ENCODE assay signal across 32 cellular contexts in genomic region chr6:45364466-45364865, GRCh38.
"Had no signal": no experiment of that assay in that cellular context is flagged by ENCODE, and none has a peak within 500 bp of the region (broad histone marks: within the 10 kb centered on the region; RNA-seq: fewer than 3 reads in every experiment).

No MANE protein-coding gene starts in this region.

- H3K4me2 ChIP-seq: smooth muscle cell had no signal

- H3K79me2 ChIP-seq: parathyroid adenoma had no signal

- H3K4me3 ChIP-seq: ovary, psoas muscle, right lobe of liver, sigmoid colon, smooth muscle cell, spleen, stomach, thoracic aorta, thyroid gland, tibial nerve, upper lobe of left lung, vagina had no signal

- H3K4me3 Mint-ChIP-seq: naive B cell; naive thymus-derived CD8-positive, alpha-beta T cell; natural killer cell treated with Interleukin-12 subunit alpha and Interleukin-12 subunit beta and Interleukin-15 and Interleukin-18, amount 100 ng/mL, for 72 hours; nephron progenitor cell; neural crest cell; stimulated activated effector memory CD8-positive, alpha-beta T cell treated with anti-CD3 and anti-CD28 coated beads, Interleukin-12 subunit alpha, Interleukin-12 subunit beta, amount 100 ng/mL, for 72 hours; stimulated activated naive B cell treated with anti-CD40 and anti-IgM and Interleukin-4, amounts not matched to agents 10 μg/mL and 1 μg/mL and 100 μg/mL, for 72 hours; stimulated activated naive CD8-positive, alpha-beta T cell treated with anti-CD3 and anti-CD28 coated beads, Interleukin-15, Interleukin-2, amounts not matched to agents 100 ng/mL and 50 ng/mL, for 24 hours had no signal

- H3K27ac Mint-ChIP-seq: naive B cell; natural killer cell treated with Interleukin-12 subunit alpha and Interleukin-12 subunit beta and Interleukin-15 and Interleukin-18, amount 100 ng/mL, for 72 hours; nephron progenitor cell; progenitor cell of endocrine pancreas; stimulated activated effector memory CD8-positive, alpha-beta T cell treated with anti-CD3 and anti-CD28 coated beads, Interleukin-12 subunit alpha, Interleukin-12 subunit beta, amount 100 ng/mL, for 72 hours; stimulated activated naive B cell treated with anti-CD40 and anti-IgM and Interleukin-4, amounts not matched to agents 10 μg/mL and 1 μg/mL and 100 μg/mL, for 72 hours; stimulated activated naive CD8-positive, alpha-beta T cell treated with anti-CD3 and anti-CD28 coated beads, Interleukin-15, Interleukin-2, amounts not matched to agents 100 ng/mL and 50 ng/mL, for 24 hours had no signal

- H2AFZ ChIP-seq: parathyroid adenoma had no signal

- H3K4me1 Mint-ChIP-seq: naive B cell; nephron progenitor cell; neural crest cell; stimulated activated effector memory CD8-positive, alpha-beta T cell treated with anti-CD3 and anti-CD28 coated beads, Interleukin-12 subunit alpha, Interleukin-12 subunit beta, amount 100 ng/mL, for 72 hours had no signal

- H3K9me3 Mint-ChIP-seq: naive B cell; naive thymus-derived CD8-positive, alpha-beta T cell; natural killer cell treated with Interleukin-12 subunit alpha and Interleukin-12 subunit beta and Interleukin-15 and Interleukin-18, amount 100 ng/mL, for 72 hours; nephron progenitor cell; neural crest cell; stimulated activated effector memory CD8-positive, alpha-beta T cell treated with anti-CD3 and anti-CD28 coated beads, Interleukin-12 subunit alpha, Interleukin-12 subunit beta, amount 100 ng/mL, for 72 hours; stimulated activated naive B cell treated with anti-CD40 and anti-IgM and Interleukin-4, amounts not matched to agents 10 μg/mL and 1 μg/mL and 100 μg/mL, for 72 hours; stimulated activated naive CD8-positive, alpha-beta T cell treated with anti-CD3 and anti-CD28 coated beads, Interleukin-15, Interleukin-2, amounts not matched to agents 100 ng/mL and 50 ng/mL, for 24 hours had no signal

- H3K27me3 Mint-ChIP-seq: naive B cell; naive thymus-derived CD8-positive, alpha-beta T cell; progenitor cell of endocrine pancreas; stimulated activated naive B cell treated with anti-CD40 and anti-IgM and Interleukin-4, amounts not matched to agents 10 μg/mL and 1 μg/mL and 100 μg/mL, for 72 hours; stimulated activated naive CD8-positive, alpha-beta T cell treated with anti-CD3 and anti-CD28 coated beads, Interleukin-15, Interleukin-2, amounts not matched to agents 100 ng/mL and 50 ng/mL, for 24 hours had no signal

- H3K9ac ChIP-seq: parathyroid adenoma had no signal

- FAIRE-seq: urothelium cell line had no signal

- H3K9me3 ChIP-seq: neutrophil, ovary, psoas muscle, right lobe of liver, sigmoid colon, spleen, stomach, thoracic aorta, thyroid gland, tibial nerve, upper lobe of left lung, vagina had no signal

- ATAC-seq: naive thymus-derived CD8-positive, alpha-beta T cell; natural killer cell treated with Interleukin-12 subunit alpha and Interleukin-12 subunit beta and Interleukin-15 and Interleukin-18, amount 100 ng/mL, for 72 hours; psoas muscle; right cardiac atrium; right lobe of liver; stimulated activated effector memory CD8-positive, alpha-beta T cell treated with anti-CD3 and anti-CD28 coated beads, Interleukin-12 subunit alpha, Interleukin-12 subunit beta, amount 100 ng/mL, for 72 hours; stimulated activated naive B cell treated with anti-CD40 and anti-IgM and Interleukin-4, amounts not matched to agents 10 μg/mL and 1 μg/mL and 100 μg/mL, for 72 hours had no signal

- H3K27me3 ChIP-seq: neutrophil, ovary, right lobe of liver, sigmoid colon, spleen, stomach, thyroid gland, tibial nerve, upper lobe of left lung, vagina had no signal

- H3K36me3 Mint-ChIP-seq: naive B cell; natural killer cell treated with Interleukin-12 subunit alpha and Interleukin-12 subunit beta and Interleukin-15 and Interleukin-18, amount 100 ng/mL, for 72 hours; stimulated activated effector memory CD8-positive, alpha-beta T cell treated with anti-CD3 and anti-CD28 coated beads, Interleukin-12 subunit alpha, Interleukin-12 subunit beta, amount 100 ng/mL, for 72 hours had no signal

- H3K4me1 ChIP-seq: parathyroid adenoma, psoas muscle, right lobe of liver, sigmoid colon, spleen, stomach, thyroid gland, upper lobe of left lung, vagina had no signal

- H3K27ac ChIP-seq: neutrophil, ovary, parathyroid adenoma, psoas muscle, right lobe of liver, sigmoid colon, spleen, stomach, thoracic aorta, thyroid gland, tibial nerve, upper lobe of left lung, vagina had no signal

- DNase-seq: naive B cell; naive thymus-derived CD8-positive, alpha-beta T cell; nephron progenitor cell; nucleus accumbens; ovary; posterior cingulate gyrus; psoas muscle; right cardiac atrium; right lobe of liver; sigmoid colon; spleen; stimulated activated CD4-positive, alpha-beta T cell treated with anti-CD3 and anti-CD28 coated beads, Interleukin-12 subunit alpha, Interleukin-12 subunit beta, amount 100 ng/mL, for 4 hours; stimulated activated CD4-positive, alpha-beta T cell treated with anti-CD3 and anti-CD28 coated beads, Interleukin-1b, Interleukin-23, amount 100 ng/mL, for 48 hours; stimulated activated CD4-positive, alpha-beta T cell treated with anti-CD3 and anti-CD28 coated beads, Interleukin-4, amount 100 ng/mL, for 1 hour; stimulated activated naive B cell treated with anti-CD40 and anti-IgM and Interleukin-4, amounts not matched to agents 10 μg/mL and 1 μg/mL and 100 μg/mL, for 72 hours; stimulated activated naive CD4-positive, alpha-beta T cell treated with Interleukin-2 at 50 U/mL for 16 hours; stomach; thyroid gland; trophoblast cell; upper lobe of left lung had no signal

- H3K36me3 ChIP-seq: neutrophil, ovary, right lobe of liver, sigmoid colon, spleen, stomach, thoracic aorta, thyroid gland, tibial nerve, upper lobe of left lung, vagina had no signal
